In the genomic region with DNA sequence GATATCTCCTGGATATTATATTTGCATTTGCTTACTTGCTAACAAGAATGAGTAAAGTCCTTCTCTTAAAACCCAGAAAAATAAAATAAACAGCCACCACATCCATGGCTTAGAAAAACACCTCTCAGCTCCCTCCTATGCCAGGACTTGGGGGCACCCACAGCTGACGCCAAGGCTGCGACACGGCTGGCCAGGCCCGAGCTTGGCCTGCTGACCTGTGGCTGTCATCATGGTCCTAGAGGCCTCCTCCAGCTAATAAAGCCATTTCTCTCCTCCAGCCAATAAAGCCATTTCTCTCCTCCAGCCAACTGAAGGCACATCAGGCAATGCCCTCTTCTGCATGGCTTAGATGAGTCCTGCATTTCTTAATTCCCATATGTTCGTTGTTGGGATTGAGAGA, we compare ENCODE assay signal across 12 cellular contexts. TPM values are rescaled to one million over a fixed set of nuclear protein-coding genes. Genes with fewer than 3 reads are reported as not detected.
A peak's percentile ranks its signal among the peaks of the same experiment; 100 is the strongest.
DNase-seq lines count a peak whose midpoint lies in the region; ATAC-seq and TF ChIP-seq lines count a peak whose summit lies in the region.
"Had no signal": no experiment of that assay in that cellular context is flagged by ENCODE, and none has a peak within 500 bp of the region (broad histone marks: within the 10 kb centered on the region; RNA-seq: fewer than 3 reads in every experiment).

No MANE protein-coding gene starts in this region.

- no peaks in the 10 kb centered on the region for H3K27me3 Mint-ChIP-seq in chondrocyte (ENCODE audit: low read depth)
- H3K27me3 Mint-ChIP-seq in naive thymus-derived CD4-positive, alpha-beta T cell, result no peaks in the 10 kb centered on the region
- H3K27me3 Mint-ChIP-seq: activated naive CD4-positive, alpha-beta T cell treated with anti-CD3 and anti-CD28 coated beads, Interleukin-2, amount 10 ng/mL, durations not matched to agents 7 days and 5 days had no signal

- DNase-seq in left ventricle myocardium inferior, result no peak
- DNase-seq in Right ventricle myocardium superior, result no peak
- no peak for DNase-seq in chondrocyte (ENCODE audit: low spot score)
- DNase-seq in naive thymus-derived CD4-positive, alpha-beta T cell, result no peak
- DNase-seq in tibial nerve (ENCODE audit: low spot score in 2 of 2), result no peak
- no peak for DNase-seq in uterus
- no peak for DNase-seq in inferior parietal cortex (ENCODE audit: extremely low spot score)
- no peak for DNase-seq in hepatic stellate cell (ENCODE audit: low spot score)
- DNase-seq: NCI-H2081 had no signal

- H3K27ac ChIP-seq in left ventricle myocardium inferior (replicated peaks) (peak overlapping the region; percentile 13), tibial nerve (peak overlapping the region in 3 of 4 donors; percentile 6 to 67 (median 10)), uterus (no peak overlapping the region)
- H3K27ac ChIP-seq in naive thymus-derived CD4-positive, alpha-beta T cell (ENCODE audit: low read depth, low read length), result no peak overlapping the region
- H3K27ac ChIP-seq: hepatocyte, upper lobe of left lung had no signal

- peak overlapping the region; percentile 87 for H3K27ac Mint-ChIP-seq in chondrocyte (ENCODE audit: unreplicated experiment)
- peak overlapping the region in 5 of 9 donors; percentile 72 to 87 (median 81) for H3K27ac Mint-ChIP-seq in naive thymus-derived CD4-positive, alpha-beta T cell

- H3K4me3 ChIP-seq in left ventricle myocardium inferior (no peak overlapping the region), tibial nerve (no peak overlapping the region), uterus (no peak overlapping the region)
- H3K4me3 ChIP-seq in naive thymus-derived CD4-positive, alpha-beta T cell (ENCODE audit: low read length), result no peak overlapping the region
- H3K4me3 ChIP-seq: hepatocyte, upper lobe of left lung had no signal

- H3K36me3 Mint-ChIP-seq in chondrocyte (ENCODE audit: low read depth), result peaks cover 3% of the 10 kb centered on the region
- H3K36me3 Mint-ChIP-seq in naive thymus-derived CD4-positive, alpha-beta T cell, result peaks cover 0 to 11% (median 3%) of the 10 kb centered on the region in 5 donors

- WGBS in tibial nerve, 2 donors, result 46 to 54% methylated on average over 5 of the region's 5 CpGs

- peaks cover 29% of the 10 kb centered on the region for H3K4me1 Mint-ChIP-seq in chondrocyte (ENCODE audit: low read depth)
- H3K4me1 Mint-ChIP-seq in naive thymus-derived CD4-positive, alpha-beta T cell, result peaks cover 14 to 34% (median 23%) of the 10 kb centered on the region in 7 donors

- peaks cover 13% of the 10 kb centered on the region for H3K9me3 ChIP-seq in left ventricle myocardium inferior (replicated peaks)
- H3K9me3 ChIP-seq in naive thymus-derived CD4-positive, alpha-beta T cell (ENCODE audit: control insufficient read depth in 2 of 3, low read length in 3 of 3), result peaks cover 0 to 4% (median 0%) of the 10 kb centered on the region in 3 experiments
- peaks cover 0 to 11% (median 1%) of the 10 kb centered on the region in 4 donors for H3K9me3 ChIP-seq in tibial nerve
- H3K9me3 ChIP-seq in uterus, result peaks cover 0 to 5% of the 10 kb centered on the region in 2 donors

- H3K4me1 ChIP-seq in left ventricle myocardium inferior (peaks cover 8% of the 10 kb centered on the region), tibial nerve (peaks cover 0 to 19% (median 7%) of the 10 kb centered on the region in 4 donors), uterus (no peaks in the 10 kb centered on the region)
- H3K4me1 ChIP-seq in naive thymus-derived CD4-positive, alpha-beta T cell (ENCODE audit: control insufficient read depth in 2 of 2, insufficient read depth in 2 of 2, low read length in 2 of 2), result peaks cover 0 to 16% of the 10 kb centered on the region in 2 donors
- H3K4me1 ChIP-seq: upper lobe of left lung had no signal

- no peak for TF ChIP-seq EP300 in tibial nerve (IDR thresholded peaks at IDR 0.05)

- peaks cover 2% of the 10 kb centered on the region for H3K9me3 Mint-ChIP-seq in chondrocyte (ENCODE audit: low read depth)
- H3K9me3 Mint-ChIP-seq in naive thymus-derived CD4-positive, alpha-beta T cell, result peaks cover 0 to 6% (median 0%) of the 10 kb centered on the region in 11 donors

- intact Hi-C loops in left ventricle myocardium inferior (cut with micrococcal nuclease) (no loop called here), Right ventricle myocardium superior (cut with DNase I) (loop anchor here (2.0 to 5.0 kb wide), 2 partner anchors 23 to 82 kb away; no protein-coding TSS in a partner anchor), uterus (cut with DNase I; ENCODE audit: low total_unique reads) (no loop called here)
- intact Hi-C loops in naive thymus-derived CD4-positive, alpha-beta T cell (cut with micrococcal nuclease), result loop anchor here (1.0 to 5.0 kb wide), 2 partner anchors 22 to 167 kb away; a partner anchor contains a TSS

- no peak for TF ChIP-seq POLR2A in tibial nerve (IDR thresholded peaks at IDR 0.05)
- TF ChIP-seq POLR2A in uterus (IDR thresholded peaks at IDR 0.05), result no peak

- H3K27me3 ChIP-seq in left ventricle myocardium inferior (ENCODE audit: low read depth) (no peaks in the 10 kb centered on the region), tibial nerve (no peaks in the 10 kb centered on the region), uterus (no peaks in the 10 kb centered on the region)
- H3K27me3 ChIP-seq in naive thymus-derived CD4-positive, alpha-beta T cell (ENCODE audit: control insufficient read depth in 2 of 2, insufficient read depth in 2 of 2, low read length in 2 of 2), result no peaks in the 10 kb centered on the region
- H3K27me3 ChIP-seq: hepatocyte, upper lobe of left lung had no signal

- ATAC-seq in Right ventricle myocardium superior (ENCODE audit: poor library complexity), result no peak
- no peak for ATAC-seq in naive thymus-derived CD4-positive, alpha-beta T cell

- H3K4me3 Mint-ChIP-seq in chondrocyte (ENCODE audit: unreplicated experiment), result no peak overlapping the region
- no peak overlapping the region for H3K4me3 Mint-ChIP-seq in naive thymus-derived CD4-positive, alpha-beta T cell
- H3K4me3 Mint-ChIP-seq: activated naive CD4-positive, alpha-beta T cell treated with anti-CD3 and anti-CD28 coated beads, Interleukin-2, amount 10 ng/mL, durations not matched to agents 7 days and 5 days had no signal

- H3K36me3 ChIP-seq in left ventricle myocardium inferior, result peaks cover 4% of the 10 kb centered on the region
- no peaks in the 10 kb centered on the region for H3K36me3 ChIP-seq in naive thymus-derived CD4-positive, alpha-beta T cell (ENCODE audit: control insufficient read depth in 2 of 3, insufficient read depth in 3 of 3, low read length in 3 of 3)
- H3K36me3 ChIP-seq in tibial nerve, result peaks cover 0 to 9% (median 0%) of the 10 kb centered on the region in 3 donors
- H3K36me3 ChIP-seq in uterus, result no peaks in the 10 kb centered on the region
- H3K36me3 ChIP-seq: upper lobe of left lung had no signal

- CTCF ChIA-PET in naive thymus-derived CD4-positive, alpha-beta T cell (lab: Charles Lee), result interaction anchor here (0.8 to 7.0 kb wide), 13 partner anchors 10 to 179 kb away, joined by 3 to 180 read pairs (median 5); a partner anchor contains a TSS

- TF ChIP-seq CTCF in left ventricle myocardium inferior (IDR thresholded peaks at IDR 0.05; ENCODE audit: borderline replicate concordance) (no peak), chondrocyte (IDR thresholded peaks at IDR 0.05) (no peak), tibial nerve (IDR thresholded peaks at IDR 0.05) (no peak), uterus (IDR thresholded peaks at IDR 0.05) (no peak)

- POLR2A ChIA-PET in naive thymus-derived CD4-positive, alpha-beta T cell (lab: Charles Lee), result interaction anchor here (1.1 to 6.6 kb wide), 5 partner anchors 20 to 88 kb away, joined by 3 to 131 read pairs (median 5); a partner anchor contains a TSS

RNA-seq across cellular contexts. Expression of a gene that starts 20.9 kb away (rescaled TPM):
- 48.6 TPM for total RNA-seq in left ventricle myocardium inferior
- 59.9 TPM for total RNA-seq in Right ventricle myocardium superior
- 43.7 to 46.9 TPM (median 46.4 TPM) in 3 replicates for total RNA-seq in chondrocyte
- 10 to 100 TPM; 19.8 to 51.5 (median 24.6) TPM for total RNA-seq in naive thymus-derived CD4-positive, alpha-beta T cell
- 10 to 100 TPM; 17.6 to 23.3 TPM for polyA plus RNA-seq in naive thymus-derived CD4-positive, alpha-beta T cell
- total RNA-seq in tibial nerve, result 10 to 100 TPM; 52.5 to 71.6 (median 56.7) TPM
- 10 to 100 TPM in 3 of 4 donors, 1 to 10 TPM in 1; 8.5 to 35.0 (median 31.5) TPM for total RNA-seq in uterus

RNA-seq across cellular contexts. Expression of a gene that starts 28.9 kb away (rescaled TPM):
- total RNA-seq in left ventricle myocardium inferior (27.8 TPM), Right ventricle myocardium superior (39.9 TPM), chondrocyte (10.1 to 29.4 TPM (median 28.6 TPM) in 3 replicates), tibial nerve (100 to 1,000 TPM in 2 of 4 donors, 10 to 100 TPM in 2; 52.2 to 119 (median 89.0) TPM), uterus (10 to 100 TPM in 3 of 4 donors, 1 to 10 TPM in 1; 7.4 to 35.9 (median 19.7) TPM)
- 10 to 100 TPM; 11.1 to 47.2 (median 17.5) TPM for total RNA-seq in naive thymus-derived CD4-positive, alpha-beta T cell
- 10 to 100 TPM; 11.5 to 37.6 TPM for polyA plus RNA-seq in naive thymus-derived CD4-positive, alpha-beta T cell

Comparison
In these comparisons a context has a peak if more than half of its experiments do, and no peak if none do; other contexts are left out.
1. intact Hi-C loops: an anchor here in Right ventricle myocardium superior (2.0 to 5.0 kb wide) and naive thymus-derived CD4-positive, alpha-beta T cell (1.0 to 5.0 kb wide); none called in left ventricle myocardium inferior and uterus.
2. H3K27ac ChIP-seq: peak in left ventricle myocardium inferior (single experiment) and tibial nerve (3 of 4); none in naive thymus-derived CD4-positive, alpha-beta T cell (single experiment) and uterus (0 of 2).